In the genomic region with DNA sequence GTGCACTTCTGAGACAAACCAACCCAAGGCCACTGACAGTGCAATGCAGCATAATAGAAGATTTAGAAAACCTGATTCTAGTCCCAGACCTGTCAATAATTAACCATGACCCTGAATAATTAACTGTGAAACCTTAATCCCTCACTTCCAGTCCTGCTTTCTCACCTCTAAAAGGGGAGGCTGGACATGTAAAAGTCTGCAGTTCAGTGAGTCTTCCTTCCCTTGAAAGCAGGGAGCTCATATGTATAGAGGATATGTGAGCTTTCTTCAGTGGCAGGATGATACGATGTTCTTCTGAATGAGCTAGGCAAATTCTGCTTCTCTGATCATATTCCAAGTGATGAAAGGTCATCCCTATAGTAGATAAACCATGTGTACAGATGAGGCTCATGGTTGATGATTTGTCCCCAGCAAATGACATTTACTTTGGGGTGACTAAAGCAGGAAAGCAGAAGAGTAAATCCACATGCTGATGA, we compare ENCODE assay signal across 1 cellular context.
TF ChIP-seq lines count a peak whose summit lies in the region.

No MANE protein-coding gene starts in this region.

TF ChIP-seq in HepG2, 621 proteins besides CTCF, POLR2A, EP300 and RAD21 (continued from another document):
- TF ChIP-seq, protein P1, sequence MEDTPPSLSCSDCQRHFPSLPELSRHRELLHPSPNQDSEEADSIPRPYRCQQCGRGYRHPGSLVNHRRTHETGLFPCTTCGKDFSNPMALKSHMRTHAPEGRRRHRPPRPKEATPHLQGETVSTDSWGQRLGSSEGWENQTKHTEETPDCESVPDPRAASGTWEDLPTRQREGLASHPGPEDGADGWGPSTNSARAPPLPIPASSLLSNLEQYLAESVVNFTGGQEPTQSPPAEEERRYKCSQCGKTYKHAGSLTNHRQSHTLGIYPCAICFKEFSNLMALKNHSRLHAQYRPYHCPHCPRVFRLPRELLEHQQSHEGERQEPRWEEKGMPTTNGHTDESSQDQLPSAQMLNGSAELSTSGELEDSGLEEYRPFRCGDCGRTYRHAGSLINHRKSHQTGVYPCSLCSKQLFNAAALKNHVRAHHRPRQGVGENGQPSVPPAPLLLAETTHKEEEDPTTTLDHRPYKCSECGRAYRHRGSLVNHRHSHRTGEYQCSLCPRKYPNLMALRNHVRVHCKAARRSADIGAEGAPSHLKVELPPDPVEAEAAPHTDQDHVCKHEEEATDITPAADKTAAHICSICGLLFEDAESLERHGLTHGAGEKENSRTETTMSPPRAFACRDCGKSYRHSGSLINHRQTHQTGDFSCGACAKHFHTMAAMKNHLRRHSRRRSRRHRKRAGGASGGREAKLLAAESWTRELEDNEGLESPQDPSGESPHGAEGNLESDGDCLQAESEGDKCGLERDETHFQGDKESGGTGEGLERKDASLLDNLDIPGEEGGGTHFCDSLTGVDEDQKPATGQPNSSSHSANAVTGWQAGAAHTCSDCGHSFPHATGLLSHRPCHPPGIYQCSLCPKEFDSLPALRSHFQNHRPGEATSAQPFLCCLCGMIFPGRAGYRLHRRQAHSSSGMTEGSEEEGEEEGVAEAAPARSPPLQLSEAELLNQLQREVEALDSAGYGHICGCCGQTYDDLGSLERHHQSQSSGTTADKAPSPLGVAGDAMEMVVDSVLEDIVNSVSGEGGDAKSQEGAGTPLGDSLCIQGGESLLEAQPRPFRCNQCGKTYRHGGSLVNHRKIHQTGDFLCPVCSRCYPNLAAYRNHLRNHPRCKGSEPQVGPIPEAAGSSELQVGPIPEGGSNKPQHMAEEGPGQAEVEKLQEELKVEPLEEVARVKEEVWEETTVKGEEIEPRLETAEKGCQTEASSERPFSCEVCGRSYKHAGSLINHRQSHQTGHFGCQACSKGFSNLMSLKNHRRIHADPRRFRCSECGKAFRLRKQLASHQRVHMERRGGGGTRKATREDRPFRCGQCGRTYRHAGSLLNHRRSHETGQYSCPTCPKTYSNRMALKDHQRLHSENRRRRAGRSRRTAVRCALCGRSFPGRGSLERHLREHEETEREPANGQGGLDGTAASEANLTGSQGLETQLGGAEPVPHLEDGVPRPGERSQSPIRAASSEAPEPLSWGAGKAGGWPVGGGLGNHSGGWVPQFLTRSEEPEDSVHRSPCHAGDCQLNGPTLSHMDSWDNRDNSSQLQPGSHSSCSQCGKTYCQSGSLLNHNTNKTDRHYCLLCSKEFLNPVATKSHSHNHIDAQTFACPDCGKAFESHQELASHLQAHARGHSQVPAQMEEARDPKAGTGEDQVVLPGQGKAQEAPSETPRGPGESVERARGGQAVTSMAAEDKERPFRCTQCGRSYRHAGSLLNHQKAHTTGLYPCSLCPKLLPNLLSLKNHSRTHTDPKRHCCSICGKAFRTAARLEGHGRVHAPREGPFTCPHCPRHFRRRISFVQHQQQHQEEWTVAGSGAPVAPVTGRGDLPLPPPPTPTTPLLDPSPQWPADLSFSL (CRISPR knock-in tag; IDR thresholded peaks at IDR 0.05) = no peak
- TF ChIP-seq, protein P2, sequence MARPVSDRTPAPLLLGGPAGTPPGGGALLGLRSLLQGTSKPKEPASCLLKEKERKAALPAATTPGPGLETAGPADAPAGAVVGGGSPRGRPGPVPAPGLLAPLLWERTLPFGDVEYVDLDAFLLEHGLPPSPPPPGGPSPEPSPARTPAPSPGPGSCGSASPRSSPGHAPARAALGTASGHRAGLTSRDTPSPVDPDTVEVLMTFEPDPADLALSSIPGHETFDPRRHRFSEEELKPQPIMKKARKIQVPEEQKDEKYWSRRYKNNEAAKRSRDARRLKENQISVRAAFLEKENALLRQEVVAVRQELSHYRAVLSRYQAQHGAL (CRISPR knock-in tag; IDR thresholded peaks at IDR 0.05; ENCODE audit: not compliant biosample characterization) = no peak
- no peak for TF ChIP-seq PRPF4 (IDR thresholded peaks at IDR 0.05; ENCODE audit: low read depth, low read length, poor library complexity, severe bottlenecking)
- 0 out of 2 replicates have a peak, but pooled peaks have one; percentile 46 for TF ChIP-seq GFI1 (CRISPR knock-in tag; IDR thresholded peaks at IDR 0.05; ENCODE audit: borderline replicate concordance)
- TF ChIP-seq FOXA3 (CRISPR knock-in tag; IDR thresholded peaks at IDR 0.05) = peak; percentile 58
- TF ChIP-seq, protein P3, sequence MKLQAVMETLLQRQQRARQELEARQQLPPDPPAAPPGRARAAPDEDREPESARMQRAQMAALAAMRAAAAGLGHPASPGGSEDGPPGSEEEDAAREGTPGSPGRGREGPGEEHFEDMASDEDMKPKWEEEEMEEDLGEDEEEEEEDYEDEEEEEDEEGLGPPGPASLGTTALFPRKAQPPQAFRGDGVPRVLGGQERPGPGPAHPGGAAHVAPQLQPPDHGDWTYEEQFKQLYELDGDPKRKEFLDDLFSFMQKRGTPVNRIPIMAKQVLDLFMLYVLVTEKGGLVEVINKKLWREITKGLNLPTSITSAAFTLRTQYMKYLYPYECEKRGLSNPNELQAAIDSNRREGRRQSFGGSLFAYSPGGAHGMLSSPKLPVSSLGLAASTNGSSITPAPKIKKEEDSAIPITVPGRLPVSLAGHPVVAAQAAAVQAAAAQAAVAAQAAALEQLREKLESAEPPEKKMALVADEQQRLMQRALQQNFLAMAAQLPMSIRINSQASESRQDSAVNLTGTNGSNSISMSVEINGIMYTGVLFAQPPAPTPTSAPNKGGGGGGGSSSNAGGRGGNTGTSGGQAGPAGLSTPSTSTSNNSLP (IDR thresholded peaks at IDR 0.05; ENCODE audit: low read depth, low read length) = peak; percentile 65
- 0 out of 2 replicates have a peak, but pooled peaks have one; percentile 10 for TF ChIP-seq MED1 (CRISPR knock-in tag; IDR thresholded peaks at IDR 0.05)
- TF ChIP-seq, protein P4, sequence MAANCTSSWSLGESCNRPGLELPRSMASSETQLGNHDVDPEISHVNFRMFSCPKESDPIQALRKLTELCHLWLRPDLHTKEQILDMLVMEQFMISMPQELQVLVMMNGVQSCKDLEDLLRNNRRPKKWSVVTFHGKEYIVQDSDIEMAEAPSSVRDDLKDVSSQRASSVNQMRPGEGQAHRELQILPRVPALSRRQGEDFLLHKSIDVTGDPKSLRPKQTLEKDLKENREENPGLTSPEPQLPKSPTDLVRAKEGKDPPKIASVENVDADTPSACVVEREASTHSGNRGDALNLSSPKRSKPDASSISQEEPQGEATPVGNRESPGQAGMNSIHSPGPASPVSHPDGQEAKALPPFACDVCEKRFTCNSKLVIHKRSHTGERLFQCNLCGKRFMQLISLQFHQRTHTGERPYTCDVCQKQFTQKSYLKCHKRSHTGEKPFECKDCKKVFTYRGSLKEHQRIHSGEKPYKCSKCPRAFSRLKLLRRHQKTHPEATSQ (CRISPR knock-in tag; IDR thresholded peaks at IDR 0.05; ENCODE audit: borderline replicate concordance) = 0 out of 2 replicates have a peak, but pooled peaks have one; percentile 11
- no peak for TF ChIP-seq MIER3 (CRISPR knock-in tag; IDR thresholded peaks at IDR 0.05; ENCODE audit: borderline replicate concordance)
- TF ChIP-seq, protein P5, sequence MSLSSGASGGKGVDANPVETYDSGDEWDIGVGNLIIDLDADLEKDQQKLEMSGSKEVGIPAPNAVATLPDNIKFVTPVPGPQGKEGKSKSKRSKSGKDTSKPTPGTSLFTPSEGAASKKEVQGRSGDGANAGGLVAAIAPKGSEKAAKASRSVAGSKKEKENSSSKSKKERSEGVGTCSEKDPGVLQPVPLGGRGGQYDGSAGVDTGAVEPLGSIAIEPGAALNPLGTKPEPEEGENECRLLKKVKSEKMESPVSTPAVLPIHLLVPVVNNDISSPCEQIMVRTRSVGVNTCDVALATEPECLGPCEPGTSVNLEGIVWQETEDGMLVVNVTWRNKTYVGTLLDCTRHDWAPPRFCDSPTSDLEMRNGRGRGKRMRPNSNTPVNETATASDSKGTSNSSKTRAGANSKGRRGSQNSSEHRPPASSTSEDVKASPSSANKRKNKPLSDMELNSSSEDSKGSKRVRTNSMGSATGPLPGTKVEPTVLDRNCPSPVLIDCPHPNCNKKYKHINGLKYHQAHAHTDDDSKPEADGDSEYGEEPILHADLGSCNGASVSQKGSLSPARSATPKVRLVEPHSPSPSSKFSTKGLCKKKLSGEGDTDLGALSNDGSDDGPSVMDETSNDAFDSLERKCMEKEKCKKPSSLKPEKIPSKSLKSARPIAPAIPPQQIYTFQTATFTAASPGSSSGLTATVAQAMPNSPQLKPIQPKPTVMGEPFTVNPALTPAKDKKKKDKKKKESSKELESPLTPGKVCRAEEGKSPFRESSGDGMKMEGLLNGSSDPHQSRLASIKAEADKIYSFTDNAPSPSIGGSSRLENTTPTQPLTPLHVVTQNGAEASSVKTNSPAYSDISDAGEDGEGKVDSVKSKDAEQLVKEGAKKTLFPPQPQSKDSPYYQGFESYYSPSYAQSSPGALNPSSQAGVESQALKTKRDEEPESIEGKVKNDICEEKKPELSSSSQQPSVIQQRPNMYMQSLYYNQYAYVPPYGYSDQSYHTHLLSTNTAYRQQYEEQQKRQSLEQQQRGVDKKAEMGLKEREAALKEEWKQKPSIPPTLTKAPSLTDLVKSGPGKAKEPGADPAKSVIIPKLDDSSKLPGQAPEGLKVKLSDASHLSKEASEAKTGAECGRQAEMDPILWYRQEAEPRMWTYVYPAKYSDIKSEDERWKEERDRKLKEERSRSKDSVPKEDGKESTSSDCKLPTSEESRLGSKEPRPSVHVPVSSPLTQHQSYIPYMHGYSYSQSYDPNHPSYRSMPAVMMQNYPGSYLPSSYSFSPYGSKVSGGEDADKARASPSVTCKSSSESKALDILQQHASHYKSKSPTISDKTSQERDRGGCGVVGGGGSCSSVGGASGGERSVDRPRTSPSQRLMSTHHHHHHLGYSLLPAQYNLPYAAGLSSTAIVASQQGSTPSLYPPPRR (CRISPR knock-in tag; IDR thresholded peaks at IDR 0.05; ENCODE audit: borderline replicate concordance) = peak; percentile 67; the same call in 1 of the 2 replicates
- 0 out of 2 replicates have a peak, but pooled peaks have one; percentile 45 for TF ChIP-seq NFIC (IDR thresholded peaks at IDR 0.05; ENCODE audit: low read length)
- TF ChIP-seq, protein P6, sequence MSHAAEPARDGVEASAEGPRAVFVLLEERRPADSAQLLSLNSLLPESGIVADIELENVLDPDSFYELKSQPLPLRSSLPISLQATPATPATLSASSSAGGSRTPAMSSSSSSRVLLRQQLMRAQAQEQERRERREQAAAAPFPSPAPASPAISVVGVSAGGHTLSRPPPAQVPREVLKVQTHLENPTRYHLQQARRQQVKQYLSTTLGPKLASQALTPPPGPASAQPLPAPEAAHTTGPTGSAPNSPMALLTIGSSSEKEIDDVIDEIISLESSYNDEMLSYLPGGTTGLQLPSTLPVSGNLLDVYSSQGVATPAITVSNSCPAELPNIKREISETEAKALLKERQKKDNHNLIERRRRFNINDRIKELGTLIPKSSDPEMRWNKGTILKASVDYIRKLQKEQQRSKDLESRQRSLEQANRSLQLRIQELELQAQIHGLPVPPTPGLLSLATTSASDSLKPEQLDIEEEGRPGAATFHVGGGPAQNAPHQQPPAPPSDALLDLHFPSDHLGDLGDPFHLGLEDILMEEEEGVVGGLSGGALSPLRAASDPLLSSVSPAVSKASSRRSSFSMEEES (CRISPR knock-in tag; IDR thresholded peaks at IDR 0.05) = 0 out of 2 replicates have a peak, but pooled peaks have one; percentile 10
TF ChIP-seq in HepG2: peak in this region for 41.
